Comparison of ENCODE assay signal across 8 cellular contexts in genomic region chr6:158517581-158517980, GRCh38. TPM values are rescaled to one million over a fixed set of nuclear protein-coding genes. Genes with fewer than 3 reads are reported as not detected.
DNase-seq lines count a peak whose midpoint lies in the region; ATAC-seq and TF ChIP-seq lines count a peak whose summit lies in the region.

No MANE protein-coding gene starts in this region.

- CTCF ChIA-PET in activated CD4-positive, alpha-beta memory T cell treated with anti-CD3 and anti-CD28 coated beads, Interleukin-2, amount 10 ng/mL, durations not matched to agents 7 days and 5 days (lab: Charles Lee): interaction anchor here (2.3 kb wide), 1 partner anchor 297 kb away, joined by 9 read pairs; no protein-coding TSS in a partner anchor
- CTCF ChIA-PET in MCF 10A (lab: Yijun Ruan, JAX): interaction anchor here (0.7 kb wide), 1 partner anchor 37 kb away, joined by 3 read pairs; no protein-coding TSS in a partner anchor

- no peak for DNase-seq in activated naive CD4-positive, alpha-beta T cell (lab: John Stamatoyannopoulos, UW)
- DNase-seq in activated CD4-positive, alpha-beta memory T cell treated with anti-CD3 and anti-CD28 coated beads, Interleukin-2, amount 10 ng/mL, durations not matched to agents 7 days and 5 days: no peak
- no peak for DNase-seq in stimulated activated effector memory CD8-positive, alpha-beta T cell treated with anti-CD3 and anti-CD28 coated beads, Interleukin-12 subunit alpha, Interleukin-12 subunit beta, amount 100 ng/mL, for 72 hours (ENCODE audit: low spot score in 2 of 2)
- DNase-seq in NCI-H524 treated with DMSO at 0.1 percent for 48 hours (lab: John Stamatoyannopoulos, UW): no peak
- no peak for DNase-seq in MCF 10A (ENCODE audit: unreplicated experiment)
- DNase-seq in pons (ENCODE audit: low spot score): no peak

- no peaks in the 10 kb centered on the region for H3K36me3 Mint-ChIP-seq in activated naive CD4-positive, alpha-beta T cell treated with anti-CD3 and anti-CD28 coated beads, Interleukin-2, amount 50 U/mL, for 24 hours
- no peaks in the 10 kb centered on the region for H3K36me3 Mint-ChIP-seq in activated CD4-positive, alpha-beta memory T cell treated with anti-CD3 and anti-CD28 coated beads, Interleukin-2, amount 10 ng/mL, durations not matched to agents 7 days and 5 days (ENCODE audit: low read depth)
- no peaks in the 10 kb centered on the region for H3K36me3 Mint-ChIP-seq in stimulated activated effector memory CD8-positive, alpha-beta T cell treated with anti-CD3 and anti-CD28 coated beads, Interleukin-12 subunit alpha, Interleukin-12 subunit beta, amount 100 ng/mL, for 72 hours
- H3K36me3 Mint-ChIP-seq in MCF 10A (ENCODE audit: insufficient read depth, unreplicated experiment): peaks cover 3% of the 10 kb centered on the region

- peak; percentile 45 for ATAC-seq in HG03066 (IDR thresholded peaks at IDR 0.05; ENCODE audit: low read depth, unreplicated experiment)
- ATAC-seq in stimulated activated effector memory CD8-positive, alpha-beta T cell treated with anti-CD3 and anti-CD28 coated beads, Interleukin-12 subunit alpha, Interleukin-12 subunit beta, amount 100 ng/mL, for 72 hours: peak; percentile 77

- peaks cover 5% of the 10 kb centered on the region for H3K27me3 Mint-ChIP-seq in activated naive CD4-positive, alpha-beta T cell treated with anti-CD3 and anti-CD28 coated beads, Interleukin-2, amount 50 U/mL, for 24 hours
- H3K27me3 Mint-ChIP-seq in activated CD4-positive, alpha-beta memory T cell treated with anti-CD3 and anti-CD28 coated beads, Interleukin-2, amount 10 ng/mL, durations not matched to agents 7 days and 5 days: peaks cover 10% of the 10 kb centered on the region
- no peaks in the 10 kb centered on the region for H3K27me3 Mint-ChIP-seq in MCF 10A (ENCODE audit: insufficient read depth, unreplicated experiment)

- intact Hi-C loops in MCF 10A (cut with micrococcal nuclease): loop anchor here (10.0 kb wide), 1 partner anchor 87 kb away; no protein-coding TSS in a partner anchor

- POLR2A ChIA-PET in activated CD4-positive, alpha-beta memory T cell treated with anti-CD3 and anti-CD28 coated beads, Interleukin-2, amount 10 ng/mL, durations not matched to agents 7 days and 5 days (lab: Charles Lee): no interaction called here
- POLR2A ChIA-PET in MCF 10A (lab: Yijun Ruan, JAX): no interaction called here

- H3K4me3 Mint-ChIP-seq in activated naive CD4-positive, alpha-beta T cell treated with anti-CD3 and anti-CD28 coated beads, Interleukin-2, amount 50 U/mL, for 24 hours: peak overlapping the region; percentile 88
- H3K4me3 Mint-ChIP-seq in activated CD4-positive, alpha-beta memory T cell treated with anti-CD3 and anti-CD28 coated beads, Interleukin-2, amount 10 ng/mL, durations not matched to agents 7 days and 5 days: peak overlapping the region; percentile 81
- H3K4me3 Mint-ChIP-seq in stimulated activated effector memory CD8-positive, alpha-beta T cell treated with anti-CD3 and anti-CD28 coated beads, Interleukin-12 subunit alpha, Interleukin-12 subunit beta, amount 100 ng/mL, for 72 hours: peak overlapping the region; percentile 79
- no peak overlapping the region for H3K4me3 Mint-ChIP-seq in MCF 10A (ENCODE audit: unreplicated experiment)

- H3K4me1 Mint-ChIP-seq in activated naive CD4-positive, alpha-beta T cell treated with anti-CD3 and anti-CD28 coated beads, Interleukin-2, amount 50 U/mL, for 24 hours: peaks cover 29% of the 10 kb centered on the region
- H3K4me1 Mint-ChIP-seq in activated CD4-positive, alpha-beta memory T cell treated with anti-CD3 and anti-CD28 coated beads, Interleukin-2, amount 10 ng/mL, durations not matched to agents 7 days and 5 days: peaks cover 42% of the 10 kb centered on the region
- peaks cover 38% of the 10 kb centered on the region for H3K4me1 Mint-ChIP-seq in stimulated activated effector memory CD8-positive, alpha-beta T cell treated with anti-CD3 and anti-CD28 coated beads, Interleukin-12 subunit alpha, Interleukin-12 subunit beta, amount 100 ng/mL, for 72 hours
- H3K4me1 Mint-ChIP-seq in MCF 10A (ENCODE audit: insufficient read depth, unreplicated experiment): no peaks in the 10 kb centered on the region

- TF ChIP-seq CTCF in MCF 10A (IDR thresholded peaks at IDR 0.05; ENCODE audit: unreplicated experiment): no peak

- no peak overlapping the region for H3K27ac Mint-ChIP-seq in activated naive CD4-positive, alpha-beta T cell treated with anti-CD3 and anti-CD28 coated beads, Interleukin-2, amount 50 U/mL, for 24 hours
- no peak overlapping the region for H3K27ac Mint-ChIP-seq in activated CD4-positive, alpha-beta memory T cell treated with anti-CD3 and anti-CD28 coated beads, Interleukin-2, amount 10 ng/mL, durations not matched to agents 7 days and 5 days
- H3K27ac Mint-ChIP-seq in stimulated activated effector memory CD8-positive, alpha-beta T cell treated with anti-CD3 and anti-CD28 coated beads, Interleukin-12 subunit alpha, Interleukin-12 subunit beta, amount 100 ng/mL, for 72 hours: no peak overlapping the region
- no peak overlapping the region for H3K27ac Mint-ChIP-seq in MCF 10A (ENCODE audit: low read depth, unreplicated experiment)

- no peaks in the 10 kb centered on the region for H3K9me3 Mint-ChIP-seq in activated naive CD4-positive, alpha-beta T cell treated with anti-CD3 and anti-CD28 coated beads, Interleukin-2, amount 50 U/mL, for 24 hours
- no peaks in the 10 kb centered on the region for H3K9me3 Mint-ChIP-seq in activated CD4-positive, alpha-beta memory T cell treated with anti-CD3 and anti-CD28 coated beads, Interleukin-2, amount 10 ng/mL, durations not matched to agents 7 days and 5 days
- H3K9me3 Mint-ChIP-seq in stimulated activated effector memory CD8-positive, alpha-beta T cell treated with anti-CD3 and anti-CD28 coated beads, Interleukin-12 subunit alpha, Interleukin-12 subunit beta, amount 100 ng/mL, for 72 hours: no peaks in the 10 kb centered on the region
- H3K9me3 Mint-ChIP-seq in MCF 10A (ENCODE audit: unreplicated experiment): no peaks in the 10 kb centered on the region

- no TSS peak for BruUV-seq in MCF 10A (replicated peaks; lab: Mats Ljungman, UMichigan)

RNA-seq across cellular contexts. Expression of gene TMEM181, which starts 42.3 kb away (rescaled TPM):
- 10 to 100 TPM; 20.2 to 20.5 TPM for total RNA-seq in activated CD4-positive, alpha-beta memory T cell treated with anti-CD3 and anti-CD28 coated beads, Interleukin-2, amount 10 ng/mL, durations not matched to agents 7 days and 5 days
- 25.3 and 28.8 TPM in 2 replicates for total RNA-seq in MCF 10A (2022)
